1 cellular context compared by ENCODE assay signal in genomic region chr3:8503871-8504610, GRCh38.
TF ChIP-seq lines count a peak whose summit lies in the region.

No MANE protein-coding gene starts in this region.

TF ChIP-seq in HEK293, 187 proteins besides CTCF, POLR2A, EP300 and RAD21 (continued from another document):
- TF ChIP-seq ZNF645 (tag by site-specific recombination; IDR thresholded peaks at IDR 0.05) (no peak), PATZ1 (tag by site-specific recombination; IDR thresholded peaks at IDR 0.05) (0 out of 2 replicates have a peak, but pooled peaks have one; percentile 16), ZNF639 (tag by site-specific recombination; IDR thresholded peaks at IDR 0.05) (0 out of 2 replicates have a peak, but pooled peaks have one; percentile 48), ZNF670 (tag by site-specific recombination; IDR thresholded peaks at IDR 0.05; ENCODE audit: low read depth) (no peak), ZNF513 (tag by site-specific recombination; IDR thresholded peaks at IDR 0.05) (peak; percentile 72), ZXDB (tag by site-specific recombination; IDR thresholded peaks at IDR 0.05) (peak; percentile 88), ZNF121 (tag by site-specific recombination; IDR thresholded peaks at IDR 0.05) (no peak), GFI1B (tag by site-specific recombination; IDR thresholded peaks at IDR 0.05) (peak; percentile 87), ZFP69B (tag by site-specific recombination; IDR thresholded peaks at IDR 0.05) (0 out of 2 replicates have a peak, but pooled peaks have one; percentile 19), ZNF394 (tag by site-specific recombination; IDR thresholded peaks at IDR 0.05; ENCODE audit: borderline replicate concordance) (no peak), ZNF23 (tag by site-specific recombination; IDR thresholded peaks at IDR 0.05; ENCODE audit: borderline replicate concordance) (no peak), ZBTB48 (tag by site-specific recombination; IDR thresholded peaks at IDR 0.05) (no peak), ZNF624 (tag by site-specific recombination; IDR thresholded peaks at IDR 0.05) (no peak), ZFP3 (tag by site-specific recombination; IDR thresholded peaks at IDR 0.05; ENCODE audit: low read depth) (no peak), ZNF10 (tag by site-specific recombination; IDR thresholded peaks at IDR 0.05) (peak; percentile 84), ELK4 (IDR thresholded peaks at IDR 0.05; ENCODE audit: borderline replicate concordance, low read depth, low read length) (no peak), ZNF658 (tag by site-specific recombination; IDR thresholded peaks at IDR 0.05) (no peak), PRDM4 (tag by site-specific recombination; IDR thresholded peaks at IDR 0.05) (peak; percentile 56; the same call in 1 of the 2 replicates), ZNF366 (tag by site-specific recombination; conservative IDR thresholded peaks at IDR 0.05) (peak; percentile 44; the same call in 1 of the 2 replicates), ZSCAN5A (tag by site-specific recombination; IDR thresholded peaks at IDR 0.05) (no peak), ZBTB49 (tag by site-specific recombination; IDR thresholded peaks at IDR 0.05; ENCODE audit: low read depth) (no peak), ZNF704 (tag by site-specific recombination; IDR thresholded peaks at IDR 0.05) (no peak), FEZF1 (tag by site-specific recombination; IDR thresholded peaks at IDR 0.05) (peak; percentile 79), OSR2 (tag by site-specific recombination; IDR thresholded peaks at IDR 0.05) (peak; percentile 89), ZNF223 (tag by site-specific recombination; IDR thresholded peaks at IDR 0.05) (no peak), ZEB2 (tag by site-specific recombination; IDR thresholded peaks at IDR 0.05) (peak; percentile 66), KLF8 (tag by site-specific recombination; IDR thresholded peaks at IDR 0.05) (peak; percentile 37; the same call in 1 of the 2 replicates), ZNF596 (tag by site-specific recombination; IDR thresholded peaks at IDR 0.05) (no peak), ZNF175 (tag by site-specific recombination; IDR thresholded peaks at IDR 0.05) (no peak), TCF7L2 (IDR thresholded peaks at IDR 0.05; ENCODE audit: borderline replicate concordance, low read depth, low read length) (peak; percentile 60; the same call in 1 of the 2 replicates)
